Comparison of ENCODE assay signal across 12 cellular contexts in the genomic region with DNA sequence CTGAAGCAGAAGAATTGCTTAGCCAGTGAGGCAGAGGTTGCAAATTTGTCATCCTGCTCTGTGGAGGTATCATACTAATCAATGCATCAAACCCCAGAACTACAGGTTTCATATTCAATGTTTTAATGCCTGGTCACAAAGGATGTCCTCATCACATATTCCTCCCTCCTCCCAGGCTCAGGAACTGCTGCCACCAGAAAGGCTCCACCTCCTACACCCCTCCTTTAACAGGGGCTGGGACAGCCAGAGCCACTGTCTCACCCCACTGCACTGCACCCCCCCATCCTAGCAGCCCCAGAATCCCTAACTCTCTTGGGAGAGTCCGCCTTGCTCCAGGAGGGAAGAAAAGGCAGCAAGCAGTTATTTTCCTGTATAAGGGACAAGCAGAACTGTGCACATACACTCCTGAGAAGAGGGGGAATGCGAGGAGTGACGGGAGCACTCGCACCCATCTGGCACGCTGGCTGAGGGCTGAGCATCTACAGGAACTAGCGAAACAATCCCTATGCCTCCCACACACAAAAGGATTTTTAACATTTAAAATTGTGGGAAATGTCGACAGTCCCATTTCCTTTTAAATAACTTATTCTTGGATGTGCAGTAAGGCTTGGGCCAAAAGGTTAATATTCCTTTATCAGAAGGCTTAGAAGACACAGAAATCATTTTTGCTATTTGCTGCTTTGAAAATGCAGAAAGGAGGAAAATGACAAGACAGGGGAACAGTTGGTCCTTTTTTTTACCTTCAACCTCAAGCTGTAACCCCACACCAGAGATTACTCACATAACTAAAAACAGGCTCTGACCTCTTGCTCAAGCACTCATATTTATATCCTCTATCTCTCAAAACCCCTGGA. TPM values are rescaled to one million over a fixed set of nuclear protein-coding genes. Genes with fewer than 3 reads are reported as not detected.
DNase-seq lines count a peak whose midpoint lies in the region; ATAC-seq, FAIRE-seq and TF ChIP-seq lines count a peak whose summit lies in the region.
"Had no signal": no experiment of that assay in that cellular context is flagged by ENCODE, and none has a peak within 500 bp of the region (broad histone marks: within the 10 kb centered on the region; RNA-seq: fewer than 3 reads in every experiment).

No MANE protein-coding gene starts in this region.

- H3K4me3 Mint-ChIP-seq in astrocyte (ENCODE audit: unreplicated experiment) (no peak overlapping the region), nephron progenitor cell (no peak overlapping the region)

- no peaks in the 10 kb centered on the region for H3K9me3 ChIP-seq in astrocyte (ENCODE audit: insufficient read depth, low read depth, low read length)
- H3K9me3 ChIP-seq: ovary, thyroid gland had no signal

- H2AFZ ChIP-seq in astrocyte (ENCODE audit: low read depth, low read length): no peak overlapping the region

- no peaks in the 10 kb centered on the region for H3K36me3 ChIP-seq in astrocyte (ENCODE audit: insufficient read depth, low read length)
- H3K36me3 ChIP-seq: ovary, thyroid gland had no signal

- H3K9me3 Mint-ChIP-seq in astrocyte (ENCODE audit: unreplicated experiment) (no peaks in the 10 kb centered on the region), nephron progenitor cell (peaks cover 53% of the 10 kb centered on the region)

- H3K4me1 ChIP-seq in astrocyte (ENCODE audit: insufficient read depth, low read length): peaks cover 7% of the 10 kb centered on the region
- H3K4me1 ChIP-seq: thyroid gland had no signal

- H3K36me3 Mint-ChIP-seq in astrocyte (ENCODE audit: low read depth, unreplicated experiment) (peaks cover 4% of the 10 kb centered on the region), nephron progenitor cell (ENCODE audit: low read depth) (peaks cover 16% of the 10 kb centered on the region)

- no peak overlapping the region for H3K27ac ChIP-seq in astrocyte (ENCODE audit: low read depth, low read length)
- H3K27ac ChIP-seq: ovary, thyroid gland had no signal

- no peak overlapping the region for H3K9ac ChIP-seq in astrocyte (ENCODE audit: low read length)

- FAIRE-seq in astrocyte (lab: Jason Lieb, UNC): peak; percentile 97

- H3K27me3 Mint-ChIP-seq in astrocyte (ENCODE audit: low read depth, unreplicated experiment): no peaks in the 10 kb centered on the region
- H3K27me3 Mint-ChIP-seq in nephron progenitor cell (ENCODE audit: low read depth, poor library complexity): no peaks in the 10 kb centered on the region

- DNase-seq in astrocyte (ENCODE audit: low read depth): no peak
- DNase-seq in nephron progenitor cell: peak; percentile 5
- DNase-seq in ureter (ENCODE audit: low spot score): no peak
- DNase-seq: Calu3, NCI-H510A treated with DMSO at 0.1 percent for 48 hours, ovary, SW 1271, thyroid gland had no signal

- no peaks in the 10 kb centered on the region for H3K27me3 ChIP-seq in astrocyte (ENCODE audit: insufficient read depth, low read length)
- H3K27me3 ChIP-seq: ovary, thyroid gland had no signal

- H3K4me1 Mint-ChIP-seq in astrocyte (ENCODE audit: low read depth, unreplicated experiment) (peaks cover 19% of the 10 kb centered on the region), nephron progenitor cell (peaks cover 22% of the 10 kb centered on the region)

- no peak overlapping the region for H3K4me3 ChIP-seq in astrocyte (ENCODE audit: insufficient read depth, low read depth, low read length)
- H3K4me3 ChIP-seq: ovary, thyroid gland had no signal

- H3K4me2 ChIP-seq in astrocyte (ENCODE audit: low read length): no peak overlapping the region

- TF ChIP-seq CTCF in astrocyte (IDR thresholded peaks at IDR 0.05; ENCODE audit: insufficient read depth, low read depth, low read length) (no peak), nephron progenitor cell (IDR thresholded peaks at IDR 0.05) (no peak)

- H4K20me1 ChIP-seq in astrocyte (ENCODE audit: insufficient read depth, low read length): peaks cover 3% of the 10 kb centered on the region

- no peaks in the 10 kb centered on the region for H3K79me2 ChIP-seq in astrocyte (ENCODE audit: insufficient read depth, low read length)

- peak; percentile 51 for ATAC-seq in GM21529 (IDR thresholded peaks at IDR 0.05; ENCODE audit: unreplicated experiment)
- peak; percentile 43 for ATAC-seq in HG03039 (IDR thresholded peaks at IDR 0.05; ENCODE audit: unreplicated experiment)
- no peak for ATAC-seq in HG03469 (IDR thresholded peaks at IDR 0.05; ENCODE audit: unreplicated experiment)
- no peak for ATAC-seq in GM18873 (IDR thresholded peaks at IDR 0.05; ENCODE audit: low FRiP score, unreplicated experiment)

- no peak overlapping the region for H3K27ac Mint-ChIP-seq in astrocyte (ENCODE audit: unreplicated experiment)
- peak overlapping the region; percentile 6 for H3K27ac Mint-ChIP-seq in nephron progenitor cell

RNA-seq across cellular contexts. Expression of a gene that starts 27.8 kb away (rescaled TPM):
- 38.4 and 41.2 TPM in 2 replicates for total RNA-seq in astrocyte
- total RNA-seq in ureter: 30.5 TPM

Comparison
In these comparisons a context has a peak if more than half of its experiments do, and no peak if none do; other contexts are left out.
1. ATAC-seq: peak in GM21529 (single experiment) and HG03039 (single experiment); none in HG03469 (single experiment) and GM18873 (single experiment).